ENCODE assay signal across 1 cellular context in the genomic region with DNA sequence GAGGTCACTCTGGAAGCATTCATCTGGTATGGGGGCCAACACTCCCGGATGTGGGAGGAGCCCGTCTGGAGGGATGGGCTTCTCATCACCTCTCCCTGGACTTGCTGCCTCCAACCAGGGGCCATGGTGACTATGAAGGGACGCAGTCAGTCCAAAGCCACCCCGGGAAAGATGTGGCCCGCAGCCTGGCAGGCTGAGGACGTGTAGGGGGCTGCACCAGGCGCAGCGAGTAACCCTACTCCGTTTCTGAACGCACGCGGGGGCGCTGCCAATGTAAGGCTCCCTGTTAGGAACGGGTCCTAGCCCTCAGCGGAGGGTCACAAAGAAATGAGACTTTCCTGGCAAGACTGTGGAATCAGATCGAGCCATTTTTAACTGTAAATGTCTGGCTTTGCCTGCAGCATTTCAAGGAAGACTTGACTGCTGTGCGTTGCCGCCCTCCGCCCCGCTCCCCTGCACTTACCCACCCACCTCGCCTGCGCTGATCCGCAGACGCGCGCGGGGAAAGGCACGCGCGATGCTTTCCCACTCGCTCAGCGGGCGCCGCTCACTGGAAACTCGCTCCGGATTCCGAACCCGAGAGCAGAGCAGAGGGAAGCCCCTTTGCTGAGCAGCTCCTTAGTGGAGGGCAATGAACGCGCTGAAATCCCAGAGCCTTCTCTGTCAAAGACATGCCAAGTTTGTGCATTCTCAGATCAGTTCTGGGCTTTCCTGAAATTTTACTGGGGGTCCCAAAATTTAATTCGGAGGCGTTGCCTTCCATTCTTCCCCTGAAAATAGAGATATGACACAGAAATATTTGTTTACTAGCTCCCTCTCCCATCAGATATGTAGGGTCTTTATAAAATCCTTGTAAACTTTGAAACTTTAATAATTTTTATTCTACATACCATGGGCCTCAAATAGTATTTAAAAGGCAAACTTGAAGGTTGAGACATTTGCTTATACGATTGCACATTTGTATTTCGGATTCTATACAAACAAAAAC.
TF ChIP-seq lines count a peak whose summit lies in the region.

No MANE protein-coding gene starts in this region.

TF ChIP-seq in HEK293, 187 proteins besides CTCF, POLR2A, EP300 and RAD21 (continued from another document and continues in another):
- TF ChIP-seq WT1 (tag by site-specific recombination; IDR thresholded peaks at IDR 0.05) (no peak), ZNF596 (tag by site-specific recombination; IDR thresholded peaks at IDR 0.05) (no peak), ZNF138 (tag by site-specific recombination; IDR thresholded peaks at IDR 0.05; ENCODE audit: borderline replicate concordance) (no peak), BCL11B (tag by site-specific recombination; IDR thresholded peaks at IDR 0.05; ENCODE audit: low read depth) (no peak), ZBTB8A (tag by site-specific recombination; IDR thresholded peaks at IDR 0.05) (peak; percentile 83), ZNF146 (tag by site-specific recombination; IDR thresholded peaks at IDR 0.05) (no peak), ZNF658 (tag by site-specific recombination; IDR thresholded peaks at IDR 0.05) (no peak), REPIN1 (tag by site-specific recombination; IDR thresholded peaks at IDR 0.05; ENCODE audit: low read depth) (no peak), ZNF580 (tag by site-specific recombination; IDR thresholded peaks at IDR 0.05) (no peak), ZNF747 (tag by site-specific recombination; IDR thresholded peaks at IDR 0.05) (no peak), ZNF350 (tag by site-specific recombination; IDR thresholded peaks at IDR 0.05) (no peak), ZNF335 (tag by site-specific recombination; conservative IDR thresholded peaks at IDR 0.05) (peak; percentile 85), SP7 (tag by site-specific recombination; IDR thresholded peaks at IDR 0.05) (0 out of 2 replicates have a peak, but pooled peaks have one; percentile 25), ZXDB (tag by site-specific recombination; IDR thresholded peaks at IDR 0.05) (peak; percentile 47), ATF2 (tag by site-specific recombination; IDR thresholded peaks at IDR 0.05; ENCODE audit: low read depth) (no peak), ZSCAN23 (tag by site-specific recombination; IDR thresholded peaks at IDR 0.05) (no peak), ZNF426 (tag by site-specific recombination; IDR thresholded peaks at IDR 0.05) (no peak), ZNF202 (tag by site-specific recombination; IDR thresholded peaks at IDR 0.05; ENCODE audit: borderline replicate concordance) (no peak), ZNF214 (tag by site-specific recombination; IDR thresholded peaks at IDR 0.05; ENCODE audit: borderline replicate concordance) (no peak), ZNF514 (tag by site-specific recombination; IDR thresholded peaks at IDR 0.05) (no peak), ZNF701 (tag by site-specific recombination; IDR thresholded peaks at IDR 0.05) (no peak), PRDM10 (tag by site-specific recombination; IDR thresholded peaks at IDR 0.05) (peak; percentile 92), KLF16 (tag by site-specific recombination; IDR thresholded peaks at IDR 0.05) (0 out of 2 replicates have a peak, but pooled peaks have one; percentile 50), ZNF776 (tag by site-specific recombination; IDR thresholded peaks at IDR 0.05; ENCODE audit: borderline replicate concordance) (no peak), HOXA7 (CRISPR knock-in tag; IDR thresholded peaks at IDR 0.05; ENCODE audit: borderline replicate concordance) (no peak), ZNF510 (tag by site-specific recombination; IDR thresholded peaks at IDR 0.05; ENCODE audit: insufficient replicate concordance) (no peak), ZNF341 (tag by site-specific recombination; IDR thresholded peaks at IDR 0.05; ENCODE audit: low read depth) (no peak), ZNF311 (tag by site-specific recombination; IDR thresholded peaks at IDR 0.05; ENCODE audit: borderline replicate concordance) (no peak), ZNF24 (tag by site-specific recombination; IDR thresholded peaks at IDR 0.05) (no peak), ZNF830 (tag by site-specific recombination; IDR thresholded peaks at IDR 0.05; ENCODE audit: low read depth) (no peak), MYNN (tag by site-specific recombination; IDR thresholded peaks at IDR 0.05; ENCODE audit: borderline replicate concordance) (no peak), ZNF664 (tag by site-specific recombination; IDR thresholded peaks at IDR 0.05) (no peak), GLIS1 (tag by site-specific recombination; IDR thresholded peaks at IDR 0.05) (no peak), ZNF114 (tag by site-specific recombination; IDR thresholded peaks at IDR 0.05) (no peak), ZSCAN30 (tag by site-specific recombination; IDR thresholded peaks at IDR 0.05) (no peak; the same call in 1 of the 2 replicates), ZNF433 (tag by site-specific recombination; IDR thresholded peaks at IDR 0.05; ENCODE audit: low read depth) (no peak)
- TF ChIP-seq, protein P1, sequence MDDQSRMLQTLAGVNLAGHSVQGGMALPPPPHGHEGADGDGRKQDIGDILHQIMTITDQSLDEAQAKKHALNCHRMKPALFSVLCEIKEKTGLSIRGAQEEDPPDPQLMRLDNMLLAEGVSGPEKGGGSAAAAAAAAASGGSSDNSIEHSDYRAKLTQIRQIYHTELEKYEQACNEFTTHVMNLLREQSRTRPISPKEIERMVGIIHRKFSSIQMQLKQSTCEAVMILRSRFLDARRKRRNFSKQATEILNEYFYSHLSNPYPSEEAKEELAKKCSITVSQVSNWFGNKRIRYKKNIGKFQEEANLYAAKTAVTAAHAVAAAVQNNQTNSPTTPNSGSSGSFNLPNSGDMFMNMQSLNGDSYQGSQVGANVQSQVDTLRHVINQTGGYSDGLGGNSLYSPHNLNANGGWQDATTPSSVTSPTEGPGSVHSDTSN (CRISPR knock-in tag; IDR thresholded peaks at IDR 0.05) = peak; percentile 46; the same call in 1 of the 2 replicates
- TF ChIP-seq, protein P2, sequence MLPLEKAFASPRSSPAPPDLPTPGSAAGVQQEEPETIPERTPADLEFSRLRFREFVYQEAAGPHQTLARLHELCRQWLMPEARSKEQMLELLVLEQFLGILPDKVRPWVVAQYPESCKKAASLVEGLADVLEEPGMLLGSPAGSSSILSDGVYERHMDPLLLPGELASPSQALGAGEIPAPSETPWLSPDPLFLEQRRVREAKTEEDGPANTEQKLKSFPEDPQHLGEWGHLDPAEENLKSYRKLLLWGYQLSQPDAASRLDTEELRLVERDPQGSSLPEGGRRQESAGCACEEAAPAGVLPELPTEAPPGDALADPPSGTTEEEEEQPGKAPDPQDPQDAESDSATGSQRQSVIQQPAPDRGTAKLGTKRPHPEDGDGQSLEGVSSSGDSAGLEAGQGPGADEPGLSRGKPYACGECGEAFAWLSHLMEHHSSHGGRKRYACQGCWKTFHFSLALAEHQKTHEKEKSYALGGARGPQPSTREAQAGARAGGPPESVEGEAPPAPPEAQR (tag by site-specific recombination; IDR thresholded peaks at IDR 0.05) = no peak
- TF ChIP-seq, protein P3, sequence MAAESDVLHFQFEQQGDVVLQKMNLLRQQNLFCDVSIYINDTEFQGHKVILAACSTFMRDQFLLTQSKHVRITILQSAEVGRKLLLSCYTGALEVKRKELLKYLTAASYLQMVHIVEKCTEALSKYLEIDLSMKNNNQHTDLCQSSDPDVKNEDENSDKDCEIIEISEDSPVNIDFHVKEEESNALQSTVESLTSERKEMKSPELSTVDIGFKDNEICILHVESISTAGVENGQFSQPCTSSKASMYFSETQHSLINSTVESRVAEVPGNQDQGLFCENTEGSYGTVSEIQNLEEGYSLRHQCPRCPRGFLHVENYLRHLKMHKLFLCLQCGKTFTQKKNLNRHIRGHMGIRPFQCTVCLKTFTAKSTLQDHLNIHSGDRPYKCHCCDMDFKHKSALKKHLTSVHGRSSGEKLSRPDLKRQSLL (tag by site-specific recombination; IDR thresholded peaks at IDR 0.05) = no peak
- TF ChIP-seq, protein P4, sequence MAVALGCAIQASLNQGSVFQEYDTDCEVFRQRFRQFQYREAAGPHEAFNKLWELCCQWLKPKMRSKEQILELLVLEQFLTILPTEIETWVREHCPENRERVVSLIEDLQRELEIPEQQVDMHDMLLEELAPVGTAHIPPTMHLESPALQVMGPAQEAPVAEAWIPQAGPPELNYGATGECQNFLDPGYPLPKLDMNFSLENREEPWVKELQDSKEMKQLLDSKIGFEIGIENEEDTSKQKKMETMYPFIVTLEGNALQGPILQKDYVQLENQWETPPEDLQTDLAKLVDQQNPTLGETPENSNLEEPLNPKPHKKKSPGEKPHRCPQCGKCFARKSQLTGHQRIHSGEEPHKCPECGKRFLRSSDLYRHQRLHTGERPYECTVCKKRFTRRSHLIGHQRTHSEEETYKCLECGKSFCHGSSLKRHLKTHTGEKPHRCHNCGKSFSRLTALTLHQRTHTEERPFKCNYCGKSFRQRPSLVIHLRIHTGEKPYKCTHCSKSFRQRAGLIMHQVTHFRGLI (tag by site-specific recombination; IDR thresholded peaks at IDR 0.05) = no peak
- TF ChIP-seq, protein P5, sequence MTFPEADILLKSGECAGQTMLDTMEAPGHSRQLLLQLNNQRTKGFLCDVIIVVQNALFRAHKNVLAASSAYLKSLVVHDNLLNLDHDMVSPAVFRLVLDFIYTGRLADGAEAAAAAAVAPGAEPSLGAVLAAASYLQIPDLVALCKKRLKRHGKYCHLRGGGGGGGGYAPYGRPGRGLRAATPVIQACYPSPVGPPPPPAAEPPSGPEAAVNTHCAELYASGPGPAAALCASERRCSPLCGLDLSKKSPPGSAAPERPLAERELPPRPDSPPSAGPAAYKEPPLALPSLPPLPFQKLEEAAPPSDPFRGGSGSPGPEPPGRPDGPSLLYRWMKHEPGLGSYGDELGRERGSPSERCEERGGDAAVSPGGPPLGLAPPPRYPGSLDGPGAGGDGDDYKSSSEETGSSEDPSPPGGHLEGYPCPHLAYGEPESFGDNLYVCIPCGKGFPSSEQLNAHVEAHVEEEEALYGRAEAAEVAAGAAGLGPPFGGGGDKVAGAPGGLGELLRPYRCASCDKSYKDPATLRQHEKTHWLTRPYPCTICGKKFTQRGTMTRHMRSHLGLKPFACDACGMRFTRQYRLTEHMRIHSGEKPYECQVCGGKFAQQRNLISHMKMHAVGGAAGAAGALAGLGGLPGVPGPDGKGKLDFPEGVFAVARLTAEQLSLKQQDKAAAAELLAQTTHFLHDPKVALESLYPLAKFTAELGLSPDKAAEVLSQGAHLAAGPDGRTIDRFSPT (tag by site-specific recombination; IDR thresholded peaks at IDR 0.05) = no peak
- TF ChIP-seq, protein P6, sequence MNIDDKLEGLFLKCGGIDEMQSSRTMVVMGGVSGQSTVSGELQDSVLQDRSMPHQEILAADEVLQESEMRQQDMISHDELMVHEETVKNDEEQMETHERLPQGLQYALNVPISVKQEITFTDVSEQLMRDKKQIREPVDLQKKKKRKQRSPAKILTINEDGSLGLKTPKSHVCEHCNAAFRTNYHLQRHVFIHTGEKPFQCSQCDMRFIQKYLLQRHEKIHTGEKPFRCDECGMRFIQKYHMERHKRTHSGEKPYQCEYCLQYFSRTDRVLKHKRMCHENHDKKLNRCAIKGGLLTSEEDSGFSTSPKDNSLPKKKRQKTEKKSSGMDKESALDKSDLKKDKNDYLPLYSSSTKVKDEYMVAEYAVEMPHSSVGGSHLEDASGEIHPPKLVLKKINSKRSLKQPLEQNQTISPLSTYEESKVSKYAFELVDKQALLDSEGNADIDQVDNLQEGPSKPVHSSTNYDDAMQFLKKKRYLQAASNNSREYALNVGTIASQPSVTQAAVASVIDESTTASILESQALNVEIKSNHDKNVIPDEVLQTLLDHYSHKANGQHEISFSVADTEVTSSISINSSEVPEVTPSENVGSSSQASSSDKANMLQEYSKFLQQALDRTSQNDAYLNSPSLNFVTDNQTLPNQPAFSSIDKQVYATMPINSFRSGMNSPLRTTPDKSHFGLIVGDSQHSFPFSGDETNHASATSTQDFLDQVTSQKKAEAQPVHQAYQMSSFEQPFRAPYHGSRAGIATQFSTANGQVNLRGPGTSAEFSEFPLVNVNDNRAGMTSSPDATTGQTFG (tag by site-specific recombination; IDR thresholded peaks at IDR 0.05; ENCODE audit: borderline replicate concordance) = no peak
